Comparison of ENCODE assay signal across 12 cellular contexts in the genomic region with DNA sequence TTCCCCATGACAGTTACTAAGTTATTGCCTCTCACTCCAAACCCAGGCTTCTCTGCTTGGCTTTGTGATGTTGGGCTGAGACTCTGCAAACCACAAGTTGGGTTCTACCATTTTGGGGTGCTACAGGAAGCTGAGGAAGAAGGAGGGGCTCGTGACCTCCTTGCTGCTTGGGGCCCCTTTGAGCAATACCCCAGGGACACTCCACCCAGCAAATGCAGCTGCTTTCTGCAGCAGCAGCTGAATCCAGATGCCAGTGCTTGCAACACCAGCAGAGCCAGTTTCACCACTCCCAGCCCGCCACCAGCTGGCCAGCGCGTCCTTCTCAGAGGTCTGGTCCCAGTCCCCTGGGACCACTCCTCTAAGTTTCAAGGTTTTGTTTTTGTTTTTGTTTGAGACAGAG. TPM values are rescaled to one million over a fixed set of nuclear protein-coding genes. Genes with fewer than 3 reads are reported as not detected.
A peak's percentile ranks its signal among the peaks of the same experiment; 100 is the strongest.
DNase-seq lines count a peak whose midpoint lies in the region; ATAC-seq lines count a peak whose summit lies in the region.
"Had no signal": no experiment of that assay in that cellular context is flagged by ENCODE, and none has a peak within 500 bp of the region (broad histone marks: within the 10 kb centered on the region; RNA-seq: fewer than 3 reads in every experiment).

No MANE protein-coding gene starts in this region.

- CTCF ChIA-PET in activated naive CD4-positive, alpha-beta T cell treated with anti-CD3 and anti-CD28 coated beads, Interleukin-2, amount 10 ng/mL, durations not matched to agents 7 days and 5 days (lab: Charles Lee) = interaction anchor here (1.2 to 11.4 kb wide), 2 partner anchors 18 to 88 kb away, joined by 3 to 282 read pairs; no protein-coding TSS in a partner anchor

- H3K4me3 Mint-ChIP-seq in activated naive CD4-positive, alpha-beta T cell treated with anti-CD3 and anti-CD28 coated beads, Interleukin-2, amount 10 ng/mL, durations not matched to agents 7 days and 5 days = no peak overlapping the region
- peak overlapping the region; percentile 35 for H3K4me3 Mint-ChIP-seq in activated naive CD8-positive, alpha-beta T cell treated with anti-CD3 and anti-CD28 coated beads, Interleukin-2, amount 10 ng/mL, durations not matched to agents 7 days and 5 days
- H3K4me3 Mint-ChIP-seq in stimulated activated memory B cell treated with anti-CD40 and anti-IgM and Interleukin-4, amounts not matched to agents 10 μg/mL and 1 μg/mL and 100 μg/mL, for 72 hours = peak overlapping the region; percentile 26
- H3K4me3 Mint-ChIP-seq: T-helper 2 cell treated with Interferon-gamma antibody and Interleukin-4, amounts not matched to agents 5 μg/mL and 100 μg/mL, for 36 hours had no signal

- no peak for ATAC-seq in activated naive CD4-positive, alpha-beta T cell treated with anti-CD3 and anti-CD28 coated beads, Interleukin-2, amount 50 U/mL, for 72 hours
- ATAC-seq in HG03139 (IDR thresholded peaks at IDR 0.05; ENCODE audit: unreplicated experiment) = peak; percentile 44
- ATAC-seq in activated naive CD8-positive, alpha-beta T cell treated with anti-CD3 and anti-CD28 coated beads, Interleukin-2, amount 10 ng/mL, durations not matched to agents 7 days and 5 days (ENCODE audit: low read depth) = peak; percentile 59
- peak; percentile 85 for ATAC-seq in stimulated activated memory B cell treated with anti-CD40 and anti-IgM and Interleukin-4, amounts not matched to agents 10 μg/mL and 1 μg/mL and 100 μg/mL, for 72 hours

- peak; percentile 31 for DNase-seq in activated naive CD4-positive, alpha-beta T cell treated with anti-CD3 and anti-CD28 coated beads, Interleukin-2, amount 10 ng/mL, durations not matched to agents 7 days and 5 days
- no peak for DNase-seq in activated naive CD4-positive, alpha-beta T cell treated with anti-CD3 and anti-CD28 coated beads, Interleukin-2, amount 50 U/mL, for 72 hours (ENCODE audit: low spot score in 2 of 2)
- DNase-seq in activated naive CD8-positive, alpha-beta T cell treated with anti-CD3 and anti-CD28 coated beads, Interleukin-2, amount 10 ng/mL, durations not matched to agents 7 days and 5 days = no peak
- no peak for DNase-seq in HCEC 1CT
- DNase-seq in NCI-H526 treated with DMSO at 0.1 percent for 48 hours (lab: John Stamatoyannopoulos, UW) = no peak
- no peak for DNase-seq in AG08395 (ENCODE audit: low spot score)
- DNase-seq: activated naive CD4-positive, alpha-beta T cell; NCI-H510A; ovary had no signal

- peak overlapping the region; percentile 72 for H3K27ac Mint-ChIP-seq in activated naive CD4-positive, alpha-beta T cell treated with anti-CD3 and anti-CD28 coated beads, Interleukin-2, amount 10 ng/mL, durations not matched to agents 7 days and 5 days
- H3K27ac Mint-ChIP-seq in activated naive CD4-positive, alpha-beta T cell treated with anti-CD3 and anti-CD28 coated beads, Interleukin-2, amount 50 U/mL, for 72 hours = no peak overlapping the region
- H3K27ac Mint-ChIP-seq in activated naive CD8-positive, alpha-beta T cell treated with anti-CD3 and anti-CD28 coated beads, Interleukin-2, amount 10 ng/mL, durations not matched to agents 7 days and 5 days = peak overlapping the region; percentile 76
- peak overlapping the region; percentile 72 for H3K27ac Mint-ChIP-seq in stimulated activated memory B cell treated with anti-CD40 and anti-IgM and Interleukin-4, amounts not matched to agents 10 μg/mL and 1 μg/mL and 100 μg/mL, for 72 hours

- H3K4me1 Mint-ChIP-seq in activated naive CD4-positive, alpha-beta T cell treated with anti-CD3 and anti-CD28 coated beads, Interleukin-2, amount 10 ng/mL, durations not matched to agents 7 days and 5 days = peaks cover 42% of the 10 kb centered on the region
- H3K4me1 Mint-ChIP-seq in activated naive CD8-positive, alpha-beta T cell treated with anti-CD3 and anti-CD28 coated beads, Interleukin-2, amount 10 ng/mL, durations not matched to agents 7 days and 5 days = peaks cover 22% of the 10 kb centered on the region
- H3K4me1 Mint-ChIP-seq in stimulated activated memory B cell treated with anti-CD40 and anti-IgM and Interleukin-4, amounts not matched to agents 10 μg/mL and 1 μg/mL and 100 μg/mL, for 72 hours = peaks cover 52% of the 10 kb centered on the region

- peaks cover 17% of the 10 kb centered on the region for H3K27me3 Mint-ChIP-seq in activated naive CD4-positive, alpha-beta T cell treated with anti-CD3 and anti-CD28 coated beads, Interleukin-2, amount 10 ng/mL, durations not matched to agents 7 days and 5 days
- H3K27me3 Mint-ChIP-seq in activated naive CD8-positive, alpha-beta T cell treated with anti-CD3 and anti-CD28 coated beads, Interleukin-2, amount 10 ng/mL, durations not matched to agents 7 days and 5 days = peaks cover 3% of the 10 kb centered on the region
- no peaks in the 10 kb centered on the region for H3K27me3 Mint-ChIP-seq in stimulated activated memory B cell treated with anti-CD40 and anti-IgM and Interleukin-4, amounts not matched to agents 10 μg/mL and 1 μg/mL and 100 μg/mL, for 72 hours

- peaks cover 12% of the 10 kb centered on the region for H3K36me3 Mint-ChIP-seq in activated naive CD4-positive, alpha-beta T cell treated with anti-CD3 and anti-CD28 coated beads, Interleukin-2, amount 10 ng/mL, durations not matched to agents 7 days and 5 days
- peaks cover 5 to 19% of the 10 kb centered on the region in 2 donors for H3K36me3 Mint-ChIP-seq in activated naive CD4-positive, alpha-beta T cell treated with anti-CD3 and anti-CD28 coated beads, Interleukin-2, amount 50 U/mL, for 72 hours
- H3K36me3 Mint-ChIP-seq in activated naive CD8-positive, alpha-beta T cell treated with anti-CD3 and anti-CD28 coated beads, Interleukin-2, amount 10 ng/mL, durations not matched to agents 7 days and 5 days = peaks cover 5% of the 10 kb centered on the region
- no peaks in the 10 kb centered on the region for H3K36me3 Mint-ChIP-seq in stimulated activated memory B cell treated with anti-CD40 and anti-IgM and Interleukin-4, amounts not matched to agents 10 μg/mL and 1 μg/mL and 100 μg/mL, for 72 hours

- H3K9me3 Mint-ChIP-seq in activated naive CD4-positive, alpha-beta T cell treated with anti-CD3 and anti-CD28 coated beads, Interleukin-2, amount 10 ng/mL, durations not matched to agents 7 days and 5 days = peaks cover 14% of the 10 kb centered on the region
- H3K9me3 Mint-ChIP-seq in activated naive CD4-positive, alpha-beta T cell treated with anti-CD3 and anti-CD28 coated beads, Interleukin-2, amount 50 U/mL, for 72 hours = peaks cover 4 to 16% of the 10 kb centered on the region in 2 donors
- peaks cover 9% of the 10 kb centered on the region for H3K9me3 Mint-ChIP-seq in activated naive CD8-positive, alpha-beta T cell treated with anti-CD3 and anti-CD28 coated beads, Interleukin-2, amount 10 ng/mL, durations not matched to agents 7 days and 5 days
- no peaks in the 10 kb centered on the region for H3K9me3 Mint-ChIP-seq in stimulated activated memory B cell treated with anti-CD40 and anti-IgM and Interleukin-4, amounts not matched to agents 10 μg/mL and 1 μg/mL and 100 μg/mL, for 72 hours

- POLR2A ChIA-PET in activated naive CD8-positive, alpha-beta T cell treated with anti-CD3 and anti-CD28 coated beads, Interleukin-2, amount 10 ng/mL, durations not matched to agents 7 days and 5 days (lab: Charles Lee) = interaction anchor here (1.1 kb wide), 1 partner anchor 86 kb away, joined by 3 read pairs; no protein-coding TSS in a partner anchor

RNA-seq across cellular contexts. Expression of a gene that starts 22.0 kb away (rescaled TPM):
- total RNA-seq in activated naive CD4-positive, alpha-beta T cell treated with anti-CD3 and anti-CD28 coated beads, Interleukin-2, amount 50 U/mL, for 72 hours = 10 to 100 TPM; 52.4 to 55.6 TPM
- total RNA-seq in activated naive CD8-positive, alpha-beta T cell treated with anti-CD3 and anti-CD28 coated beads, Interleukin-2, amount 10 ng/mL, durations not matched to agents 7 days and 5 days = 10 to 100 TPM; 79.1 to 80.8 TPM

Comparison
In these comparisons a context has a peak if more than half of its experiments do, and no peak if none do; other contexts are left out.
1. H3K27ac Mint-ChIP-seq: peak in activated naive CD4-positive, alpha-beta T cell treated with anti-CD3 and anti-CD28 coated beads, Interleukin-2, amount 10 ng/mL, durations not matched to agents 7 days and 5 days (single experiment), activated naive CD8-positive, alpha-beta T cell treated with anti-CD3 and anti-CD28 coated beads, Interleukin-2, amount 10 ng/mL, durations not matched to agents 7 days and 5 days (single experiment) and stimulated activated memory B cell treated with anti-CD40 and anti-IgM and Interleukin-4, amounts not matched to agents 10 μg/mL and 1 μg/mL and 100 μg/mL, for 72 hours (single experiment); none in activated naive CD4-positive, alpha-beta T cell treated with anti-CD3 and anti-CD28 coated beads, Interleukin-2, amount 50 U/mL, for 72 hours (0 of 2).
2. ATAC-seq: peak in HG03139 (single experiment), activated naive CD8-positive, alpha-beta T cell treated with anti-CD3 and anti-CD28 coated beads, Interleukin-2, amount 10 ng/mL, durations not matched to agents 7 days and 5 days (single experiment) and stimulated activated memory B cell treated with anti-CD40 and anti-IgM and Interleukin-4, amounts not matched to agents 10 μg/mL and 1 μg/mL and 100 μg/mL, for 72 hours (single experiment); none in activated naive CD4-positive, alpha-beta T cell treated with anti-CD3 and anti-CD28 coated beads, Interleukin-2, amount 50 U/mL, for 72 hours (0 of 2).